ENCODE assay signal across 8 cellular contexts in genomic region chr19:4064551-4065260, GRCh38. TPM values are rescaled to one million over a fixed set of nuclear protein-coding genes. Genes with fewer than 3 reads are reported as not detected.
A peak's percentile ranks its signal among the peaks of the same experiment; 100 is the strongest.
DNase-seq lines count a peak whose midpoint lies in the region; ATAC-seq and TF ChIP-seq lines count a peak whose summit lies in the region.

No MANE protein-coding gene starts in this region.

- H3K27ac ChIP-seq in right lobe of liver: peak overlapping the region; percentile 79 to 96 (median 94)

- H3K4me3 Mint-ChIP-seq in dendritic cell treated with granulocyte-macrophage colony-stimulating factor and Interleukin-4, amounts not matched to agents 40 ng/mL and 50 ng/mL, for 4 days: peak overlapping the region; percentile 80

- H3K4me1 ChIP-seq in right lobe of liver: peaks cover 0 to 46% (median 23%) of the 10 kb centered on the region in 4 donors

- peaks cover 55% of the 10 kb centered on the region for H3K4me1 Mint-ChIP-seq in dendritic cell treated with granulocyte-macrophage colony-stimulating factor and Interleukin-4, amounts not matched to agents 40 ng/mL and 50 ng/mL, for 4 days (ENCODE audit: low read depth)

- peaks cover 31% of the 10 kb centered on the region for H3K36me3 Mint-ChIP-seq in dendritic cell treated with granulocyte-macrophage colony-stimulating factor and Interleukin-4, amounts not matched to agents 40 ng/mL and 50 ng/mL, for 4 days (ENCODE audit: low read depth)

- no peak for TF ChIP-seq POLR2A in right lobe of liver (IDR thresholded peaks at IDR 0.05)

- H3K4me3 ChIP-seq in right lobe of liver: peak overlapping the region; percentile 79 to 95 (median 90)

- WGBS in right lobe of liver (ENCODE audit: insufficient coverage, low coverage, low lambda C conversion rate, missing lambda C conversion rate): 0% methylated on average over 4 of the region's 56 CpGs

- no peaks in the 10 kb centered on the region for H3K9me3 Mint-ChIP-seq in dendritic cell treated with granulocyte-macrophage colony-stimulating factor and Interleukin-4, amounts not matched to agents 40 ng/mL and 50 ng/mL, for 4 days

- DNase-seq in D341Med (ENCODE audit: low spot score) (peak; percentile 65), T-helper 22 cell (ENCODE audit: low read depth) (peak; percentile 47), right lobe of liver (peak; percentile 68 to 77 (median 75)), cerebellar cortex (ENCODE audit: low spot score) (no peak), foreskin melanocyte (no peak)
- DNase-seq in stimulated activated naive CD8-positive, alpha-beta T cell treated with anti-CD3 and anti-CD28 coated beads, Interleukin-15, Interleukin-2, amounts not matched to agents 100 U/mL and 50 U/mL, for 24 hours: peak; percentile 56

- H3K36me3 ChIP-seq in right lobe of liver: no peaks in the 10 kb centered on the region

- no peaks in the 10 kb centered on the region for H3K27me3 ChIP-seq in right lobe of liver

- no peak for TF ChIP-seq CTCF in right lobe of liver (IDR thresholded peaks at IDR 0.05)

- intact Hi-C loops in dendritic cell treated with granulocyte-macrophage colony-stimulating factor and Interleukin-4, amounts not matched to agents 40 ng/mL and 50 ng/mL, for 4 days (cut with micrococcal nuclease): loop anchor here (10.0 kb wide), 1 partner anchor 60 kb away; the partner anchor contains the start of gene MAP2K2
- intact Hi-C loops in right lobe of liver (cut with DNase I): loop anchor here (10.0 kb wide), 2 partner anchors 50 to 60 kb away; partner anchors contain the start of gene PIAS4 (in 1 of the 2)

- H3K27me3 Mint-ChIP-seq in dendritic cell treated with granulocyte-macrophage colony-stimulating factor and Interleukin-4, amounts not matched to agents 40 ng/mL and 50 ng/mL, for 4 days: no peaks in the 10 kb centered on the region

- no peaks in the 10 kb centered on the region for H3K9me3 ChIP-seq in right lobe of liver

- ATAC-seq in HG02623 (IDR thresholded peaks at IDR 0.05; ENCODE audit: unreplicated experiment) (peak; percentile 1), right lobe of liver (no peak)
- no peak for ATAC-seq in stimulated activated naive CD8-positive, alpha-beta T cell treated with anti-CD3 and anti-CD28 coated beads, Interleukin-15, Interleukin-2, amounts not matched to agents 100 U/mL and 50 U/mL, for 24 hours

- peak overlapping the region; percentile 84 for H3K27ac Mint-ChIP-seq in dendritic cell treated with granulocyte-macrophage colony-stimulating factor and Interleukin-4, amounts not matched to agents 40 ng/mL and 50 ng/mL, for 4 days

RNA-seq across cellular contexts. Expression of gene ZBTB7A, which starts 2.0 kb away (rescaled TPM):
- 10 to 100 TPM; 19.0 to 38.5 (median 27.7) TPM for total RNA-seq in right lobe of liver

RNA-seq across cellular contexts. Expression of gene PIAS4, which starts 57.2 kb away (rescaled TPM):
- 10 to 100 TPM in 5 of 6 experiments, 1 to 10 TPM in 1; 9.9 to 20.0 (median 14.9) TPM for total RNA-seq in right lobe of liver

RNA-seq across cellular contexts. Expression of gene MAP2K2, which starts 59.2 kb away (rescaled TPM):
- total RNA-seq in right lobe of liver: 10 to 100 TPM; 50.2 to 75.7 (median 59.8) TPM

Comparison
In these comparisons a context has a peak if more than half of its experiments do, and no peak if none do; other contexts are left out.
1. DNase-seq: peak in D341Med (single experiment), T-helper 22 cell (single experiment), right lobe of liver (3 of 3) and stimulated activated naive CD8-positive, alpha-beta T cell treated with anti-CD3 and anti-CD28 coated beads, Interleukin-15, Interleukin-2, amounts not matched to agents 100 U/mL and 50 U/mL, for 24 hours (single experiment); none in cerebellar cortex (single experiment) and foreskin melanocyte (single experiment).